18 cellular contexts compared by ENCODE assay signal in the genomic region with DNA sequence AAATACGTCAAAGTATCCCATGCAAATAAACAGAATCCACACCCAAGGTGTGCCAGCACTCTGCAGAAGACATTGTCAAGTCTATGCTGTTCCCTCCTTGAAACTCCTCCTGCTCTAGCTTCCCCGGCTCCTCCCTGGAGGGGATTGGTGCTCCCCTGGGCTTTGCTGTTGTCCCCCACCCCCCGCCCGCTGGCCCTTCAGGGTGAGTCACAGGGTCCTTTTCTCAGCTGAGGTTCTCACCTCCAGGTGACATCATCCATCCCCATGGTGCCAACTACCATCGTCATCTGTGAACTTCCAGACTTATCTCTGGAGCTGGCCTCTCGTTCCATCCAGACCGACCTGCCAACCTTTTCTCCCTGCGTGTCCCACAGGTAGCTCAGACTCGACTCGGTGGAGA.
DNase-seq lines count a peak whose midpoint lies in the region; ATAC-seq and TF ChIP-seq lines count a peak whose summit lies in the region.
"Had no signal": no experiment of that assay in that cellular context is flagged by ENCODE, and none has a peak within 500 bp of the region (broad histone marks: within the 10 kb centered on the region; RNA-seq: fewer than 3 reads in every experiment).

No MANE protein-coding gene starts in this region.

- peaks cover 13% of the 10 kb centered on the region for H3K4me1 Mint-ChIP-seq in central memory CD8-positive, alpha-beta T cell
- H3K4me1 Mint-ChIP-seq: H9 had no signal

- H3K27me3 Mint-ChIP-seq in central memory CD8-positive, alpha-beta T cell = peaks cover 36% of the 10 kb centered on the region

- peaks cover 1% of the 10 kb centered on the region for H3K36me3 Mint-ChIP-seq in central memory CD8-positive, alpha-beta T cell (ENCODE audit: insufficient read depth)
- H3K36me3 Mint-ChIP-seq: CD4-positive, CD25-positive, alpha-beta regulatory T cell; CD8-positive, alpha-beta memory T cell had no signal

- DNase-seq in Daoy (ENCODE audit: low read depth) (peak; percentile 25), GM10266 (ENCODE audit: extremely low spot score) (peak; percentile 8), mesenteric fat pad (ENCODE audit: low spot score) (peak; percentile 33), kidney glomerular epithelial cell (lab: John Stamatoyannopoulos, UW) (no peak)
- DNase-seq in central memory CD8-positive, alpha-beta T cell (ENCODE audit: low spot score in 2 of 2) = no peak
- DNase-seq: ACHN; BE2C; C1 segment of cervical spinal cord; CD4-positive, CD25-positive, alpha-beta regulatory T cell; CD8-positive, alpha-beta memory T cell; COR-L47; GDM1; H9; IMR-90; KBM-7 had no signal

- no peaks in the 10 kb centered on the region for H3K9me3 Mint-ChIP-seq in central memory CD8-positive, alpha-beta T cell
- H3K9me3 Mint-ChIP-seq: H9 had no signal

- peak overlapping the region; percentile 73 for H3K27ac Mint-ChIP-seq in central memory CD8-positive, alpha-beta T cell (ENCODE audit: low read depth)

- no peak overlapping the region for H3K4me3 Mint-ChIP-seq in central memory CD8-positive, alpha-beta T cell
- H3K4me3 Mint-ChIP-seq: CD4-positive, CD25-positive, alpha-beta regulatory T cell; CD8-positive, alpha-beta memory T cell; H9 had no signal

- TF ChIP-seq CTCF in GM10266 (IDR thresholded peaks at IDR 0.05; ENCODE audit: control insufficient read depth, insufficient read depth, low read depth, missing control alignments) = no peak

- ATAC-seq in central memory CD8-positive, alpha-beta T cell (replicated peaks; ENCODE audit: extremely low read depth, poor library complexity, severe bottlenecking) = no peak
- ATAC-seq in HG03175 (IDR thresholded peaks at IDR 0.05; ENCODE audit: unreplicated experiment) (no peak), GM21529 (IDR thresholded peaks at IDR 0.05; ENCODE audit: unreplicated experiment) (no peak), HG02973 (IDR thresholded peaks at IDR 0.05; ENCODE audit: unreplicated experiment) (no peak)

Comparison
In these comparisons a context has a peak if more than half of its experiments do, and no peak if none do; other contexts are left out.
1. DNase-seq: peak in Daoy (single experiment), GM10266 (single experiment) and mesenteric fat pad (single experiment); none in central memory CD8-positive, alpha-beta T cell (0 of 2) and kidney glomerular epithelial cell (single experiment).